In the genomic region with DNA sequence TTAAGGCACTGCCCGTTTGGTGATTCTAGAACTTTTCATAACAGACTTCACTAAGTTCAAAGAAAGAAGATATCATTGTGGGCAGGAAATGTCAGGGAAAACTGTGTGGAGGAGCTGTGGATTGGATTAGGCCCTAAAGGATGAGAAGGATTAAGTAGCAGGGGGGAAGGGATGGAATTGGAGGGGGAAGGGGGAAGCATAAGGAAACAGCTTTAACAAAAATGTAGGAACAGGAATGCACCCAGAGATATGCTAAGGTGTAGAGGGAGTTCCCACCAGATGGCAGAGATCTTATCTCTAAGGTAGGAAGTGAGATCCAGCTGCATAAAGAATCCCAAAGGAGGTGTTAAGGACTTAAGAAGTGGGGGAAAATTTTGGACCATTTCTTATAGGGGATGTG, we compare ENCODE assay signal across 1 cellular context.
TF ChIP-seq lines count a peak whose summit lies in the region.

No MANE protein-coding gene starts in this region.

TF ChIP-seq in WTC11, 78 proteins besides CTCF, POLR2A, EP300 and RAD21 (continued from another document):
- TF ChIP-seq, protein P1, sequence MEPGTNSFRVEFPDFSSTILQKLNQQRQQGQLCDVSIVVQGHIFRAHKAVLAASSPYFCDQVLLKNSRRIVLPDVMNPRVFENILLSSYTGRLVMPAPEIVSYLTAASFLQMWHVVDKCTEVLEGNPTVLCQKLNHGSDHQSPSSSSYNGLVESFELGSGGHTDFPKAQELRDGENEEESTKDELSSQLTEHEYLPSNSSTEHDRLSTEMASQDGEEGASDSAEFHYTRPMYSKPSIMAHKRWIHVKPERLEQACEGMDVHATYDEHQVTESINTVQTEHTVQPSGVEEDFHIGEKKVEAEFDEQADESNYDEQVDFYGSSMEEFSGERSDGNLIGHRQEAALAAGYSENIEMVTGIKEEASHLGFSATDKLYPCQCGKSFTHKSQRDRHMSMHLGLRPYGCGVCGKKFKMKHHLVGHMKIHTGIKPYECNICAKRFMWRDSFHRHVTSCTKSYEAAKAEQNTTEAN (CRISPR knock-in tag; IDR thresholded peaks at IDR 0.05): 0 out of 2 replicates have a peak, but pooled peaks have one; percentile 25
- no peak for TF ChIP-seq CBFB (CRISPR knock-in tag; IDR thresholded peaks at IDR 0.05; ENCODE audit: low read depth)
- TF ChIP-seq SMAD3 (CRISPR knock-in tag; IDR thresholded peaks at IDR 0.05; ENCODE audit: borderline replicate concordance): no peak
- no peak for TF ChIP-seq FOXJ3 (CRISPR knock-in tag; IDR thresholded peaks at IDR 0.05; ENCODE audit: borderline replicate concordance)
- TF ChIP-seq NFE2L1 (CRISPR knock-in tag; IDR thresholded peaks at IDR 0.05): 0 out of 2 replicates have a peak, but pooled peaks have one; percentile 44
- TF ChIP-seq TP53 (CRISPR knock-in tag; IDR thresholded peaks at IDR 0.05): no peak
- TF ChIP-seq, protein P2, sequence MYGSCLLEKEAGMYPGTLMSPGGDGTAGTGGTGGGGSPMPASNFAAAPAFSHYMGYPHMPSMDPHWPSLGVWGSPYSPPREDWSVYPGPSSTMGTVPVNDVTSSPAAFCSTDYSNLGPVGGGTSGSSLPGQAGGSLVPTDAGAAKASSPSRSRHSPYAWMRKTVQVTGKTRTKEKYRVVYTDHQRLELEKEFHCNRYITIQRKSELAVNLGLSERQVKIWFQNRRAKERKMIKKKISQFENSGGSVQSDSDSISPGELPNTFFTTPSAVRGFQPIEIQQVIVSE (CRISPR knock-in tag; IDR thresholded peaks at IDR 0.05; ENCODE audit: borderline replicate concordance): no peak
- no peak for TF ChIP-seq PRRX2 (CRISPR knock-in tag; IDR thresholded peaks at IDR 0.05)
- no peak for TF ChIP-seq ZNF232 (CRISPR knock-in tag; IDR thresholded peaks at IDR 0.05)
- TF ChIP-seq, protein P3, sequence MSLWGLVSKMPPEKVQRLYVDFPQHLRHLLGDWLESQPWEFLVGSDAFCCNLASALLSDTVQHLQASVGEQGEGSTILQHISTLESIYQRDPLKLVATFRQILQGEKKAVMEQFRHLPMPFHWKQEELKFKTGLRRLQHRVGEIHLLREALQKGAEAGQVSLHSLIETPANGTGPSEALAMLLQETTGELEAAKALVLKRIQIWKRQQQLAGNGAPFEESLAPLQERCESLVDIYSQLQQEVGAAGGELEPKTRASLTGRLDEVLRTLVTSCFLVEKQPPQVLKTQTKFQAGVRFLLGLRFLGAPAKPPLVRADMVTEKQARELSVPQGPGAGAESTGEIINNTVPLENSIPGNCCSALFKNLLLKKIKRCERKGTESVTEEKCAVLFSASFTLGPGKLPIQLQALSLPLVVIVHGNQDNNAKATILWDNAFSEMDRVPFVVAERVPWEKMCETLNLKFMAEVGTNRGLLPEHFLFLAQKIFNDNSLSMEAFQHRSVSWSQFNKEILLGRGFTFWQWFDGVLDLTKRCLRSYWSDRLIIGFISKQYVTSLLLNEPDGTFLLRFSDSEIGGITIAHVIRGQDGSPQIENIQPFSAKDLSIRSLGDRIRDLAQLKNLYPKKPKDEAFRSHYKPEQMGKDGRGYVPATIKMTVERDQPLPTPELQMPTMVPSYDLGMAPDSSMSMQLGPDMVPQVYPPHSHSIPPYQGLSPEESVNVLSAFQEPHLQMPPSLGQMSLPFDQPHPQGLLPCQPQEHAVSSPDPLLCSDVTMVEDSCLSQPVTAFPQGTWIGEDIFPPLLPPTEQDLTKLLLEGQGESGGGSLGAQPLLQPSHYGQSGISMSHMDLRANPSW (CRISPR knock-in tag; conservative IDR thresholded peaks at IDR 0.05; ENCODE audit: low read depth): no peak
- TF ChIP-seq FOXP1 (CRISPR knock-in tag; IDR thresholded peaks at IDR 0.05; ENCODE audit: borderline replicate concordance): no peak
- no peak for TF ChIP-seq TCF7 (CRISPR knock-in tag; IDR thresholded peaks at IDR 0.05; ENCODE audit: low read depth)
- TF ChIP-seq, protein P4, sequence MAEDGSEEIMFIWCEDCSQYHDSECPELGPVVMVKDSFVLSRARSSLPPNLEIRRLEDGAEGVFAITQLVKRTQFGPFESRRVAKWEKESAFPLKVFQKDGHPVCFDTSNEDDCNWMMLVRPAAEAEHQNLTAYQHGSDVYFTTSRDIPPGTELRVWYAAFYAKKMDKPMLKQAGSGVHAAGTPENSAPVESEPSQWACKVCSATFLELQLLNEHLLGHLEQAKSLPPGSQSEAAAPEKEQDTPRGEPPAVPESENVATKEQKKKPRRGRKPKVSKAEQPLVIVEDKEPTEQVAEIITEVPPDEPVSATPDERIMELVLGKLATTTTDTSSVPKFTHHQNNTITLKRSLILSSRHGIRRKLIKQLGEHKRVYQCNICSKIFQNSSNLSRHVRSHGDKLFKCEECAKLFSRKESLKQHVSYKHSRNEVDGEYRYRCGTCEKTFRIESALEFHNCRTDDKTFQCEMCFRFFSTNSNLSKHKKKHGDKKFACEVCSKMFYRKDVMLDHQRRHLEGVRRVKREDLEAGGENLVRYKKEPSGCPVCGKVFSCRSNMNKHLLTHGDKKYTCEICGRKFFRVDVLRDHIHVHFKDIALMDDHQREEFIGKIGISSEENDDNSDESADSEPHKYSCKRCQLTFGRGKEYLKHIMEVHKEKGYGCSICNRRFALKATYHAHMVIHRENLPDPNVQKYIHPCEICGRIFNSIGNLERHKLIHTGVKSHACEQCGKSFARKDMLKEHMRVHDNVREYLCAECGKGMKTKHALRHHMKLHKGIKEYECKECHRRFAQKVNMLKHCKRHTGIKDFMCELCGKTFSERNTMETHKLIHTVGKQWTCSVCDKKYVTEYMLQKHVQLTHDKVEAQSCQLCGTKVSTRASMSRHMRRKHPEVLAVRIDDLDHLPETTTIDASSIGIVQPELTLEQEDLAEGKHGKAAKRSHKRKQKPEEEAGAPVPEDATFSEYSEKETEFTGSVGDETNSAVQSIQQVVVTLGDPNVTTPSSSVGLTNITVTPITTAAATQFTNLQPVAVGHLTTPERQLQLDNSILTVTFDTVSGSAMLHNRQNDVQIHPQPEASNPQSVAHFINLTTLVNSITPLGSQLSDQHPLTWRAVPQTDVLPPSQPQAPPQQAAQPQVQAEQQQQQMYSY (CRISPR knock-in tag; IDR thresholded peaks at IDR 0.05): no peak
- TF ChIP-seq CREM (CRISPR knock-in tag; IDR thresholded peaks at IDR 0.05): no peak
- TF ChIP-seq GABPB1 (CRISPR knock-in tag; IDR thresholded peaks at IDR 0.05): no peak
- no peak for TF ChIP-seq EMX1 (CRISPR knock-in tag; IDR thresholded peaks at IDR 0.05)
- TF ChIP-seq, protein P5, sequence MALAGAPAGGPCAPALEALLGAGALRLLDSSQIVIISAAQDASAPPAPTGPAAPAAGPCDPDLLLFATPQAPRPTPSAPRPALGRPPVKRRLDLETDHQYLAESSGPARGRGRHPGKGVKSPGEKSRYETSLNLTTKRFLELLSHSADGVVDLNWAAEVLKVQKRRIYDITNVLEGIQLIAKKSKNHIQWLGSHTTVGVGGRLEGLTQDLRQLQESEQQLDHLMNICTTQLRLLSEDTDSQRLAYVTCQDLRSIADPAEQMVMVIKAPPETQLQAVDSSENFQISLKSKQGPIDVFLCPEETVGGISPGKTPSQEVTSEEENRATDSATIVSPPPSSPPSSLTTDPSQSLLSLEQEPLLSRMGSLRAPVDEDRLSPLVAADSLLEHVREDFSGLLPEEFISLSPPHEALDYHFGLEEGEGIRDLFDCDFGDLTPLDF (CRISPR knock-in tag; IDR thresholded peaks at IDR 0.05): no peak
- TF ChIP-seq, protein P6, sequence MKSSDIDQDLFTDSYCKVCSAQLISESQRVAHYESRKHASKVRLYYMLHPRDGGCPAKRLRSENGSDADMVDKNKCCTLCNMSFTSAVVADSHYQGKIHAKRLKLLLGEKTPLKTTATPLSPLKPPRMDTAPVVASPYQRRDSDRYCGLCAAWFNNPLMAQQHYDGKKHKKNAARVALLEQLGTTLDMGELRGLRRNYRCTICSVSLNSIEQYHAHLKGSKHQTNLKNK (CRISPR knock-in tag; IDR thresholded peaks at IDR 0.05): no peak
- TF ChIP-seq, protein P7, sequence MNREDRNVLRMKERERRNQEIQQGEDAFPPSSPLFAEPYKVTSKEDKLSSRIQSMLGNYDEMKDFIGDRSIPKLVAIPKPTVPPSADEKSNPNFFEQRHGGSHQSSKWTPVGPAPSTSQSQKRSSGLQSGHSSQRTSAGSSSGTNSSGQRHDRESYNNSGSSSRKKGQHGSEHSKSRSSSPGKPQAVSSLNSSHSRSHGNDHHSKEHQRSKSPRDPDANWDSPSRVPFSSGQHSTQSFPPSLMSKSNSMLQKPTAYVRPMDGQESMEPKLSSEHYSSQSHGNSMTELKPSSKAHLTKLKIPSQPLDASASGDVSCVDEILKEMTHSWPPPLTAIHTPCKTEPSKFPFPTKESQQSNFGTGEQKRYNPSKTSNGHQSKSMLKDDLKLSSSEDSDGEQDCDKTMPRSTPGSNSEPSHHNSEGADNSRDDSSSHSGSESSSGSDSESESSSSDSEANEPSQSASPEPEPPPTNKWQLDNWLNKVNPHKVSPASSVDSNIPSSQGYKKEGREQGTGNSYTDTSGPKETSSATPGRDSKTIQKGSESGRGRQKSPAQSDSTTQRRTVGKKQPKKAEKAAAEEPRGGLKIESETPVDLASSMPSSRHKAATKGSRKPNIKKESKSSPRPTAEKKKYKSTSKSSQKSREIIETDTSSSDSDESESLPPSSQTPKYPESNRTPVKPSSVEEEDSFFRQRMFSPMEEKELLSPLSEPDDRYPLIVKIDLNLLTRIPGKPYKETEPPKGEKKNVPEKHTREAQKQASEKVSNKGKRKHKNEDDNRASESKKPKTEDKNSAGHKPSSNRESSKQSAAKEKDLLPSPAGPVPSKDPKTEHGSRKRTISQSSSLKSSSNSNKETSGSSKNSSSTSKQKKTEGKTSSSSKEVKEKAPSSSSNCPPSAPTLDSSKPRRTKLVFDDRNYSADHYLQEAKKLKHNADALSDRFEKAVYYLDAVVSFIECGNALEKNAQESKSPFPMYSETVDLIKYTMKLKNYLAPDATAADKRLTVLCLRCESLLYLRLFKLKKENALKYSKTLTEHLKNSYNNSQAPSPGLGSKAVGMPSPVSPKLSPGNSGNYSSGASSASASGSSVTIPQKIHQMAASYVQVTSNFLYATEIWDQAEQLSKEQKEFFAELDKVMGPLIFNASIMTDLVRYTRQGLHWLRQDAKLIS (CRISPR knock-in tag; IDR thresholded peaks at IDR 0.05; ENCODE audit: borderline replicate concordance): peak; percentile 82; the same call in 1 of the 2 replicates
- no peak for TF ChIP-seq ZNF317 (CRISPR knock-in tag; IDR thresholded peaks at IDR 0.05; ENCODE audit: borderline replicate concordance, low read depth)
- no peak for TF ChIP-seq ZNF138 (CRISPR knock-in tag; conservative IDR thresholded peaks at IDR 0.05)
- TF ChIP-seq ZNF423 (CRISPR knock-in tag; IDR thresholded peaks at IDR 0.05): no peak
- TF ChIP-seq, protein P8, sequence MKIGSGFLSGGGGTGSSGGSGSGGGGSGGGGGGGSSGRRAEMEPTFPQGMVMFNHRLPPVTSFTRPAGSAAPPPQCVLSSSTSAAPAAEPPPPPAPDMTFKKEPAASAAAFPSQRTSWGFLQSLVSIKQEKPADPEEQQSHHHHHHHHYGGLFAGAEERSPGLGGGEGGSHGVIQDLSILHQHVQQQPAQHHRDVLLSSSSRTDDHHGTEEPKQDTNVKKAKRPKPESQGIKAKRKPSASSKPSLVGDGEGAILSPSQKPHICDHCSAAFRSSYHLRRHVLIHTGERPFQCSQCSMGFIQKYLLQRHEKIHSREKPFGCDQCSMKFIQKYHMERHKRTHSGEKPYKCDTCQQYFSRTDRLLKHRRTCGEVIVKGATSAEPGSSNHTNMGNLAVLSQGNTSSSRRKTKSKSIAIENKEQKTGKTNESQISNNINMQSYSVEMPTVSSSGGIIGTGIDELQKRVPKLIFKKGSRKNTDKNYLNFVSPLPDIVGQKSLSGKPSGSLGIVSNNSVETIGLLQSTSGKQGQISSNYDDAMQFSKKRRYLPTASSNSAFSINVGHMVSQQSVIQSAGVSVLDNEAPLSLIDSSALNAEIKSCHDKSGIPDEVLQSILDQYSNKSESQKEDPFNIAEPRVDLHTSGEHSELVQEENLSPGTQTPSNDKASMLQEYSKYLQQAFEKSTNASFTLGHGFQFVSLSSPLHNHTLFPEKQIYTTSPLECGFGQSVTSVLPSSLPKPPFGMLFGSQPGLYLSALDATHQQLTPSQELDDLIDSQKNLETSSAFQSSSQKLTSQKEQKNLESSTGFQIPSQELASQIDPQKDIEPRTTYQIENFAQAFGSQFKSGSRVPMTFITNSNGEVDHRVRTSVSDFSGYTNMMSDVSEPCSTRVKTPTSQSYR (CRISPR knock-in tag; IDR thresholded peaks at IDR 0.05): 0 out of 2 replicates have a peak, but pooled peaks have one; percentile 41
- no peak for TF ChIP-seq ZNF263 (CRISPR knock-in tag; IDR thresholded peaks at IDR 0.05; ENCODE audit: low read depth)
- no peak for TF ChIP-seq SMAD4 (CRISPR knock-in tag; IDR thresholded peaks at IDR 0.05)
- TF ChIP-seq, protein P9, sequence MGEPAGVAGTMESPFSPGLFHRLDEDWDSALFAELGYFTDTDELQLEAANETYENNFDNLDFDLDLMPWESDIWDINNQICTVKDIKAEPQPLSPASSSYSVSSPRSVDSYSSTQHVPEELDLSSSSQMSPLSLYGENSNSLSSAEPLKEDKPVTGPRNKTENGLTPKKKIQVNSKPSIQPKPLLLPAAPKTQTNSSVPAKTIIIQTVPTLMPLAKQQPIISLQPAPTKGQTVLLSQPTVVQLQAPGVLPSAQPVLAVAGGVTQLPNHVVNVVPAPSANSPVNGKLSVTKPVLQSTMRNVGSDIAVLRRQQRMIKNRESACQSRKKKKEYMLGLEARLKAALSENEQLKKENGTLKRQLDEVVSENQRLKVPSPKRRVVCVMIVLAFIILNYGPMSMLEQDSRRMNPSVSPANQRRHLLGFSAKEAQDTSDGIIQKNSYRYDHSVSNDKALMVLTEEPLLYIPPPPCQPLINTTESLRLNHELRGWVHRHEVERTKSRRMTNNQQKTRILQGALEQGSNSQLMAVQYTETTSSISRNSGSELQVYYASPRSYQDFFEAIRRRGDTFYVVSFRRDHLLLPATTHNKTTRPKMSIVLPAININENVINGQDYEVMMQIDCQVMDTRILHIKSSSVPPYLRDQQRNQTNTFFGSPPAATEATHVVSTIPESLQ (CRISPR knock-in tag; IDR thresholded peaks at IDR 0.05): no peak
- TF ChIP-seq, protein P10, sequence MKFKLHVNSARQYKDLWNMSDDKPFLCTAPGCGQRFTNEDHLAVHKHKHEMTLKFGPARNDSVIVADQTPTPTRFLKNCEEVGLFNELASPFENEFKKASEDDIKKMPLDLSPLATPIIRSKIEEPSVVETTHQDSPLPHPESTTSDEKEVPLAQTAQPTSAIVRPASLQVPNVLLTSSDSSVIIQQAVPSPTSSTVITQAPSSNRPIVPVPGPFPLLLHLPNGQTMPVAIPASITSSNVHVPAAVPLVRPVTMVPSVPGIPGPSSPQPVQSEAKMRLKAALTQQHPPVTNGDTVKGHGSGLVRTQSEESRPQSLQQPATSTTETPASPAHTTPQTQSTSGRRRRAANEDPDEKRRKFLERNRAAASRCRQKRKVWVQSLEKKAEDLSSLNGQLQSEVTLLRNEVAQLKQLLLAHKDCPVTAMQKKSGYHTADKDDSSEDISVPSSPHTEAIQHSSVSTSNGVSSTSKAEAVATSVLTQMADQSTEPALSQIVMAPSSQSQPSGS (CRISPR knock-in tag; IDR thresholded peaks at IDR 0.05; ENCODE audit: borderline replicate concordance, low read depth): no peak
- TF ChIP-seq ELF4 (CRISPR knock-in tag; IDR thresholded peaks at IDR 0.05; ENCODE audit: low read depth): no peak
